Comparison of ENCODE assay signal across 9 cellular contexts in the genomic region with DNA sequence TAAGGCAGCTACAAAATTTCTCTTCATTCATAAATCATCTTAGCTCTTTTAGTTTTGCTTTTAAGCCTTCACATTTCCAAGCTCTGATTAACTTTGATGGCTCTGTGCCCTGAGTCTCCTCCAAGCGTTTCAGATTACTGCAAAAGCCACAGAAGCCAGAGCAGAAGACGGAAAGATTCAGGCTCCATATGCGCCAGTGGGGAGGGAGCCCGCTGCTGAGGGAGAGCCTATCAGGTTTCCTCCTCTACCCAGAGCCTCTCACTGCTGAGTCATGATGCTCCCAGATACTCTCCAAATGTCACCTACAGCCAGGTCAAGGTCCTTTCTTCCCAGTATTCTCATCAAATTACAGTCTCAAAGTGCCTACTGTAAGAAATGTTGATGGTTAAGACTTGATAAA.
DNase-seq lines count a peak whose midpoint lies in the region; ATAC-seq and TF ChIP-seq lines count a peak whose summit lies in the region.
"Had no signal": no experiment of that assay in that cellular context is flagged by ENCODE, and none has a peak within 500 bp of the region (broad histone marks: within the 10 kb centered on the region; RNA-seq: fewer than 3 reads in every experiment).

No MANE protein-coding gene starts in this region.

- no peak overlapping the region for H2AK5ac ChIP-seq in mesendoderm (ENCODE audit: low read length)

- WGBS in mesendoderm (ENCODE audit: extremely low coverage, insufficient coverage, low lambda C conversion rate): no CpG with 5 or more reads among the region's 4 CpGs

- no peaks in the 10 kb centered on the region for H3K4me1 Mint-ChIP-seq in endothelial cell (ENCODE audit: unreplicated experiment)
- H3K4me1 Mint-ChIP-seq: activated CD4-positive, alpha-beta memory T cell treated with anti-CD3 and anti-CD28 coated beads, Interleukin-2, amount 10 ng/mL, durations not matched to agents 7 days and 5 days had no signal

- no peak overlapping the region for H4K5ac ChIP-seq in mesendoderm (ENCODE audit: low read length)

- H3K56ac ChIP-seq in mesendoderm (ENCODE audit: low read length): no peak overlapping the region

- H3K36me3 ChIP-seq in mesendoderm (ENCODE audit: control insufficient read depth, insufficient read depth, low read length): no peaks in the 10 kb centered on the region

- no peak overlapping the region for H2BK5ac ChIP-seq in mesendoderm (ENCODE audit: low read length)

- no peak overlapping the region for H3K4me2 ChIP-seq in mesendoderm (ENCODE audit: low read length)

- no peak overlapping the region for H3K27ac Mint-ChIP-seq in endothelial cell (ENCODE audit: unreplicated experiment)
- H3K27ac Mint-ChIP-seq: activated CD4-positive, alpha-beta memory T cell treated with anti-CD3 and anti-CD28 coated beads, Interleukin-2, amount 10 ng/mL, durations not matched to agents 7 days and 5 days had no signal

- H3K36me3 Mint-ChIP-seq in endothelial cell (ENCODE audit: low read depth, unreplicated experiment): no peaks in the 10 kb centered on the region

- H3K27me3 ChIP-seq in mesendoderm (ENCODE audit: insufficient read depth, low read length, poor library complexity): no peaks in the 10 kb centered on the region

- no peaks in the 10 kb centered on the region for H3K27me3 Mint-ChIP-seq in endothelial cell (ENCODE audit: unreplicated experiment)

- H3K9me3 Mint-ChIP-seq in endothelial cell (ENCODE audit: unreplicated experiment): no peaks in the 10 kb centered on the region
- H3K9me3 Mint-ChIP-seq: activated CD4-positive, alpha-beta memory T cell treated with anti-CD3 and anti-CD28 coated beads, Interleukin-2, amount 10 ng/mL, durations not matched to agents 7 days and 5 days had no signal

- H4K8ac ChIP-seq in mesendoderm (ENCODE audit: low read depth, low read length): no peak overlapping the region

- no peaks in the 10 kb centered on the region for H3K79me1 ChIP-seq in mesendoderm (ENCODE audit: low read length)

- no peak overlapping the region for H2BK120ac ChIP-seq in mesendoderm (ENCODE audit: low read depth, low read length)

- H3K4me1 ChIP-seq in mesendoderm (ENCODE audit: control insufficient read depth, low read depth, low read length): no peaks in the 10 kb centered on the region

- in situ Hi-C loops in Caki2 (cut with HindIII; ENCODE audit: low pct_unique_long_range_greater_than_20kb, low sequenced_read_pairs): no loop called here

- no peak overlapping the region for H3K23ac ChIP-seq in mesendoderm (ENCODE audit: low read length)

- H3K4me3 ChIP-seq in cardiac fibroblast (replicated peaks in 1 of 2; ENCODE audit: low read depth in 2 of 2, low read length in 2 of 2): no peak overlapping the region
- H3K4me3 ChIP-seq in mesendoderm (ENCODE audit: low read length): no peak overlapping the region

- no peak overlapping the region for H3K27ac ChIP-seq in mesendoderm (ENCODE audit: low read depth, low read length)

- ATAC-seq in HG02678 (IDR thresholded peaks at IDR 0.05; ENCODE audit: unreplicated experiment) (no peak), GM21619 (IDR thresholded peaks at IDR 0.05; ENCODE audit: unreplicated experiment) (no peak)

- no peak overlapping the region for H3K18ac ChIP-seq in mesendoderm (ENCODE audit: low read length)

- H3K4ac ChIP-seq in mesendoderm (ENCODE audit: low read depth, low read length): no peak overlapping the region

- H3K4me3 Mint-ChIP-seq in endothelial cell (ENCODE audit: unreplicated experiment): no peak overlapping the region
- H3K4me3 Mint-ChIP-seq: activated CD4-positive, alpha-beta memory T cell treated with anti-CD3 and anti-CD28 coated beads, Interleukin-2, amount 10 ng/mL, durations not matched to agents 7 days and 5 days had no signal

- no peak overlapping the region for H2BK15ac ChIP-seq in mesendoderm (replicated peaks; ENCODE audit: low read depth)

- DNase-seq in Caki2 (ENCODE audit: low read depth): peak; percentile 59
- peak; percentile 68 for DNase-seq in NCI-H1436 treated with DMSO at 0.1 percent for 48 hours (lab: John Stamatoyannopoulos, UW)
- DNase-seq in cardiac fibroblast (ENCODE audit: low read depth in 2 of 2): peak; percentile 82 to 95
- DNase-seq in mesendoderm: peak; percentile 76
- no peak for DNase-seq in activated T-cell treated with anti-CD3 and anti-CD28 coated beads, Interleukin-2, amount 50 U/mL, for 48 hours
- no peak for DNase-seq in endothelial cell (ENCODE audit: low spot score)
- DNase-seq: activated CD4-positive, alpha-beta memory T cell treated with anti-CD3 and anti-CD28 coated beads, Interleukin-2, amount 10 ng/mL, durations not matched to agents 7 days and 5 days had no signal

- no peaks in the 10 kb centered on the region for H3K79me2 ChIP-seq in mesendoderm (ENCODE audit: control insufficient read depth, insufficient read depth, low read length)

- H3K9ac ChIP-seq in mesendoderm (ENCODE audit: low read length): no peak overlapping the region

- TF ChIP-seq CTCF in cardiac fibroblast (IDR thresholded peaks at IDR 0.05; ENCODE audit: low read depth, low read length) (no peak), endothelial cell (IDR thresholded peaks at IDR 0.05; ENCODE audit: unreplicated experiment) (no peak)

Comparison
In these comparisons a context has a peak if more than half of its experiments do, and no peak if none do; other contexts are left out.
1. DNase-seq: peak in Caki2 (single experiment), NCI-H1436 treated with DMSO at 0.1 percent for 48 hours (single experiment), cardiac fibroblast (2 of 2) and mesendoderm (single experiment); none in activated T-cell treated with anti-CD3 and anti-CD28 coated beads, Interleukin-2, amount 50 U/mL, for 48 hours (0 of 2) and endothelial cell (single experiment).